In the genomic region with DNA sequence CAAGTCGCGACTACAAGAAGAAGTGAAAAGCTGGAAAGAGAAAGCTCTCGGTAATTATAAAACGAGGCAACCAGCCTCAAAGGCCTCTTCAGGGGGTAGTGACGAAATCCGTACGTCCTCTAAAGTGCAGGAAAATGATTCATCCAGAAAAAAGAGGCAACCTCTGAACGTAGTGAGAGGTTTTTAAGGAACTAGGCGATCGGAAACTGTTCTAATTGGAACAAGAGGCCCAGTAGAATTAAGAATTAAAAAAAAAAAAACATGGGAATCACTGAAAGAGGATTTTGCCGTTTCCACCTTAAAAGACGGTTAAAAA, we compare ENCODE assay signal across 8 cellular contexts. TPM values are rescaled to one million over a fixed set of nuclear protein-coding genes. Genes with fewer than 3 reads are reported as not detected.
DNase-seq lines count a peak whose midpoint lies in the region; ATAC-seq and TF ChIP-seq lines count a peak whose summit lies in the region.

No MANE protein-coding gene starts in this region.

- H3K4me3 ChIP-seq in SK-N-SH (ENCODE audit: low read depth in 2 of 2, low read length in 1 of 2), result peak overlapping the region; percentile 88 to 95
- peak overlapping the region; percentile 74 for H3K4me3 ChIP-seq in SJSA1
- peak overlapping the region; percentile 100 for H3K4me3 ChIP-seq in epithelial cell of esophagus (ENCODE audit: low read length)

- H3K79me2 ChIP-seq in SK-N-SH (ENCODE audit: insufficient read depth), result peaks cover 70% of the 10 kb centered on the region

- peak overlapping the region; percentile 100 for H3K9ac ChIP-seq in SK-N-SH

- POLR2A ChIA-PET in SK-N-SH (lab: Yijun Ruan, JAX), result no interaction called here

- H3K4me2 ChIP-seq in SK-N-SH, result peak overlapping the region; percentile 96

- DNase-seq in SK-N-SH (no peak), SJSA1 (ENCODE audit: low read depth in 1 of 2, low spot score in 2 of 2) (peak in 1 of 2 experiments; percentile 65), epithelial cell of esophagus (ENCODE audit: low read depth) (peak; percentile 53), neural crest cell (ENCODE audit: low read depth, low spot score) (no peak), NCI-H510A (lab: John Stamatoyannopoulos, UW) (no peak), H4 (ENCODE audit: low spot score) (no peak), NCI-H128 (lab: John Stamatoyannopoulos, UW; ENCODE audit: unreplicated experiment) (no peak)

- H3K9me2 ChIP-seq in SK-N-SH, result no peaks in the 10 kb centered on the region

- H3F3A ChIP-seq in SK-N-SH (replicated peaks; ENCODE audit: insufficient read depth), result peaks cover 12% of the 10 kb centered on the region

- no peak for ATAC-seq in SK-N-SH treated with all-trans-retinoic acid at 6 μM for 48 hours

- peaks cover 16% of the 10 kb centered on the region for H3K36me3 Mint-ChIP-seq in neural crest cell (ENCODE audit: low read depth)

- peak overlapping the region; percentile 99 for H3K27ac Mint-ChIP-seq in neural crest cell (ENCODE audit: unreplicated experiment)

- peaks cover 8 to 15% of the 10 kb centered on the region in 2 experiments; a peak in 3 of 4 replicates for H3K4me1 ChIP-seq in SK-N-SH (ENCODE audit: control insufficient read depth in 1 of 2, insufficient read depth in 2 of 2, low read depth in 1 of 2, low read length in 1 of 2)
- H3K4me1 ChIP-seq in SJSA1 (replicated peaks), result peaks cover 21% of the 10 kb centered on the region

- H3K27me3 ChIP-seq in SK-N-SH (ENCODE audit: insufficient read depth) (no peaks in the 10 kb centered on the region), SJSA1 (replicated peaks) (no peaks in the 10 kb centered on the region)

- peaks cover 25% of the 10 kb centered on the region for H4K20me1 ChIP-seq in SK-N-SH (ENCODE audit: insufficient read depth)

- H3K9me3 ChIP-seq in SK-N-SH (no peaks in the 10 kb centered on the region), SJSA1 (replicated peaks) (no peaks in the 10 kb centered on the region)

- H3K36me3 ChIP-seq in SK-N-SH (replicated peaks in 1 of 2; ENCODE audit: control insufficient read depth in 1 of 2, insufficient read depth in 2 of 2, low read length in 1 of 2) (peaks cover 22 to 46% of the 10 kb centered on the region in 2 experiments), SJSA1 (peaks cover 58% of the 10 kb centered on the region)

- TF ChIP-seq RAD21 in SK-N-SH (IDR thresholded peaks at IDR 0.05; ENCODE audit: low read length), result no peak

- CTCF ChIA-PET in SK-N-SH (lab: Yijun Ruan, JAX), result interaction anchor here (0.7 to 7.0 kb wide), 15 partner anchors 8 to 303 kb away, joined by 3 to 79 read pairs (median 3); no protein-coding TSS in a partner anchor

- no peak for TF ChIP-seq EP300 in SK-N-SH (IDR thresholded peaks at IDR 0.05; ENCODE audit: borderline replicate concordance in 1 of 2, low read depth in 1 of 2, low read length in 1 of 2)

- TF ChIP-seq CTCF in SK-N-SH (IDR thresholded peaks at IDR 0.05), result no peak
- TF ChIP-seq CTCF in epithelial cell of esophagus (IDR thresholded peaks at IDR 0.05; ENCODE audit: insufficient read depth, low read depth, low read length, missing control alignments), result no peak
- TF ChIP-seq CTCF in neural crest cell (conservative IDR thresholded peaks at IDR 0.05), result no peak

- no peaks in the 10 kb centered on the region for H3K9me3 Mint-ChIP-seq in neural crest cell

- 2% methylated on average over 12 of the region's 12 CpGs for WGBS in SK-N-SH (ENCODE audit: low lambda C conversion rate)

- H3K4me3 Mint-ChIP-seq in neural crest cell, result peak overlapping the region; percentile 97

- peaks cover 32% of the 10 kb centered on the region for H3K4me1 Mint-ChIP-seq in neural crest cell

- H3K27me3 Mint-ChIP-seq in neural crest cell (ENCODE audit: low read depth), result no peaks in the 10 kb centered on the region

- no peak overlapping the region for H2AFZ ChIP-seq in SK-N-SH (ENCODE audit: low read depth)

- H3K27ac ChIP-seq in SK-N-SH (ENCODE audit: low read depth in 2 of 2, low read length in 1 of 2) (peak overlapping the region; percentile 88 to 96), SJSA1 (peak overlapping the region; percentile 84)

TF ChIP-seq in SK-N-SH, 30 proteins besides CTCF, POLR2A, EP300 and RAD21:
- TF ChIP-seq FOSL2 (IDR thresholded peaks at IDR 0.05; ENCODE audit: borderline replicate concordance, low read depth) (0 out of 2 replicates have a peak, but pooled peaks have one; percentile 12), FOXJ3 (CRISPR knock-in tag; IDR thresholded peaks at IDR 0.05) (no peak), RFX5 (IDR thresholded peaks at IDR 0.05; ENCODE audit: low read length) (no peak), NRF1 (IDR thresholded peaks at IDR 0.05; ENCODE audit: low read depth, low read length) (no peak)
- TF ChIP-seq, protein P1, sequence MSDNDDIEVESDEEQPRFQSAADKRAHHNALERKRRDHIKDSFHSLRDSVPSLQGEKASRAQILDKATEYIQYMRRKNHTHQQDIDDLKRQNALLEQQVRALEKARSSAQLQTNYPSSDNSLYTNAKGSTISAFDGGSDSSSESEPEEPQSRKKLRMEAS (IDR thresholded peaks at IDR 0.05; ENCODE audit: low read depth), result 0 out of 2 replicates have a peak, but pooled peaks have one; percentile 34
TF ChIP-seq in SK-N-SH: peak in this region for 2.

TF ChIP-seq in SK-N-SH treated with all-trans-retinoic acid at 6 μM for 48 hours, 23 proteins besides CTCF, POLR2A, EP300 and RAD21 (continues in another document):
- TF ChIP-seq ZNF8 (CRISPR knock-in tag; IDR thresholded peaks at IDR 0.05) (no peak), ZFP3 (CRISPR knock-in tag; IDR thresholded peaks at IDR 0.05) (no peak), ZNF565 (CRISPR knock-in tag; conservative IDR thresholded peaks at IDR 0.05; ENCODE audit: low read depth) (no peak), ZFP30 (CRISPR knock-in tag; IDR thresholded peaks at IDR 0.05) (no peak), RARB (CRISPR knock-in tag; IDR thresholded peaks at IDR 0.05) (no peak), TOX (CRISPR knock-in tag; IDR thresholded peaks at IDR 0.05; ENCODE audit: borderline replicate concordance) (no peak), ZC3H10 (CRISPR knock-in tag; IDR thresholded peaks at IDR 0.05) (no peak)
- TF ChIP-seq, protein P2, sequence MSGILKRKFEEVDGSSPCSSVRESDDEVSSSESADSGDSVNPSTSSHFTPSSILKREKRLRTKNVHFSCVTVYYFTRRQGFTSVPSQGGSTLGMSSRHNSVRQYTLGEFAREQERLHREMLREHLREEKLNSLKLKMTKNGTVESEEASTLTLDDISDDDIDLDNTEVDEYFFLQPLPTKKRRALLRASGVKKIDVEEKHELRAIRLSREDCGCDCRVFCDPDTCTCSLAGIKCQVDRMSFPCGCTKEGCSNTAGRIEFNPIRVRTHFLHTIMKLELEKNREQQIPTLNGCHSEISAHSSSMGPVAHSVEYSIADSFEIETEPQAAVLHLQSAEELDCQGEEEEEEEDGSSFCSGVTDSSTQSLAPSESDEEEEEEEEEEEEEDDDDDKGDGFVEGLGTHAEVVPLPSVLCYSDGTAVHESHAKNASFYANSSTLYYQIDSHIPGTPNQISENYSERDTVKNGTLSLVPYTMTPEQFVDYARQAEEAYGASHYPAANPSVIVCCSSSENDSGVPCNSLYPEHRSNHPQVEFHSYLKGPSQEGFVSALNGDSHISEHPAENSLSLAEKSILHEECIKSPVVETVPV (CRISPR knock-in tag; IDR thresholded peaks at IDR 0.05), result no peak
- TF ChIP-seq, protein P3, sequence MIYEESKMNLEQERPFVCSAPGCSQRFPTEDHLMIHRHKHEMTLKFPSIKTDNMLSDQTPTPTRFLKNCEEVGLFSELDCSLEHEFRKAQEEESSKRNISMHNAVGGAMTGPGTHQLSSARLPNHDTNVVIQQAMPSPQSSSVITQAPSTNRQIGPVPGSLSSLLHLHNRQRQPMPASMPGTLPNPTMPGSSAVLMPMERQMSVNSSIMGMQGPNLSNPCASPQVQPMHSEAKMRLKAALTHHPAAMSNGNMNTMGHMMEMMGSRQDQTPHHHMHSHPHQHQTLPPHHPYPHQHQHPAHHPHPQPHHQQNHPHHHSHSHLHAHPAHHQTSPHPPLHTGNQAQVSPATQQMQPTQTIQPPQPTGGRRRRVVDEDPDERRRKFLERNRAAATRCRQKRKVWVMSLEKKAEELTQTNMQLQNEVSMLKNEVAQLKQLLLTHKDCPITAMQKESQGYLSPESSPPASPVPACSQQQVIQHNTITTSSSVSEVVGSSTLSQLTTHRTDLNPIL (CRISPR knock-in tag; IDR thresholded peaks at IDR 0.05; ENCODE audit: low read depth), result no peak
- TF ChIP-seq, protein P4, sequence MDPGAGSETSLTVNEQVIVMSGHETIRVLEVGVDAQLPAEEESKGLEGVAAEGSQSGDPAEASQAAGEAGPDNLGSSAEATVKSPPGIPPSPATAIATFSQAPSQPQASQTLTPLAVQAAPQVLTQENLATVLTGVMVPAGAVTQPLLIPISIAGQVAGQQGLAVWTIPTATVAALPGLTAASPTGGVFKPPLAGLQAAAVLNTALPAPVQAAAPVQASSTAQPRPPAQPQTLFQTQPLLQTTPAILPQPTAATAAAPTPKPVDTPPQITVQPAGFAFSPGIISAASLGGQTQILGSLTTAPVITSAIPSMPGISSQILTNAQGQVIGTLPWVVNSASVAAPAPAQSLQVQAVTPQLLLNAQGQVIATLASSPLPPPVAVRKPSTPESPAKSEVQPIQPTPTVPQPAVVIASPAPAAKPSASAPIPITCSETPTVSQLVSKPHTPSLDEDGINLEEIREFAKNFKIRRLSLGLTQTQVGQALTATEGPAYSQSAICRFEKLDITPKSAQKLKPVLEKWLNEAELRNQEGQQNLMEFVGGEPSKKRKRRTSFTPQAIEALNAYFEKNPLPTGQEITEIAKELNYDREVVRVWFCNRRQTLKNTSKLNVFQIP (CRISPR knock-in tag; IDR thresholded peaks at IDR 0.05; ENCODE audit: borderline replicate concordance, low read depth), result no peak

RNA-seq across cellular contexts. Expression of a gene that starts 1.0 kb away (rescaled TPM):
- polyA plus RNA-seq in SK-N-SH (2012; rRNA removed), result 70.7 and 96.6 TPM in 2 replicates
- polyA plus RNA-seq in SK-N-SH (2012; cell fraction: cytosol; rRNA removed), result 109 and 118 TPM in 2 replicates
- 63.2 and 77.8 TPM in 2 replicates for polyA plus RNA-seq in SK-N-SH (2012; cell fraction: nucleus; rRNA removed)
- 311 and 438 TPM in 2 replicates for total RNA-seq in SJSA1 (2014; rRNA removed; shearing (Covaris generic))
- total RNA-seq in neural crest cell, result 218 and 219 TPM in 2 replicates
- 222 and 250 TPM in 2 replicates for total RNA-seq in H4 (2014; rRNA removed; shearing (Covaris generic))

RNA-seq across cellular contexts. Expression of a gene that starts 31.1 kb away (rescaled TPM):
- 0.94 and 1.3 TPM in 2 replicates for polyA plus RNA-seq in SK-N-SH (2012; rRNA removed)
- polyA plus RNA-seq in SK-N-SH (2012; cell fraction: cytosol; rRNA removed), result 0.76 and 1.1 TPM in 2 replicates
- polyA plus RNA-seq in SK-N-SH (2012; cell fraction: nucleus; rRNA removed), result 1.2 and 2.1 TPM in 2 replicates
- total RNA-seq in SJSA1 (2014; rRNA removed; shearing (Covaris generic)), result 0.25 and 0.32 TPM in 2 replicates
- total RNA-seq in neural crest cell, result 1.9 and 2.3 TPM in 2 replicates
- 0.81 and 0.90 TPM in 2 replicates for total RNA-seq in H4 (2014; rRNA removed; shearing (Covaris generic))
